In the genomic region with DNA sequence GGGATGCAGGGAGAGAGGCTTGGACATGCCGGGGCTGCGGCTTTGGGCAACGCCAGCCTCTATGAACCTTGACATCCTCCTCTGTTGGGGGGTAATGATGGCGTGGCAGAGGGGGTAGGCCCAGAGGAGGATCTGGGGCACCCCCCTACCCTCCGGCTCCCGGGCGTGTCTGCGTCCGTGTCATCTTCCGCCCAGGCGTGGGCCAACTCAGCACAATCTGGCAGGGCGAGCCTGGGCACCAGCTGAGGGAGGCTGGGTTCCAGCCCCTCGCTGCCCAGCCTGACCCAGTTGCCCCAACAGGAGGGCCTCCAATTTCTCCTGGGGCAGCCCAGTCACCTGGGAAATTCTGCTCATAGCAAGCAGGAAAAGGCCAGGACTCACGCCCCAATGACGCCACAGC, we compare ENCODE assay signal across 15 cellular contexts.
DNase-seq lines count a peak whose midpoint lies in the region; ATAC-seq and TF ChIP-seq lines count a peak whose summit lies in the region.
"Had no signal": no experiment of that assay in that cellular context is flagged by ENCODE, and none has a peak within 500 bp of the region (broad histone marks: within the 10 kb centered on the region; RNA-seq: fewer than 3 reads in every experiment).

No MANE protein-coding gene starts in this region.

- no peaks in the 10 kb centered on the region for H3K9me3 Mint-ChIP-seq in MCF 10A (ENCODE audit: unreplicated experiment)
- H3K9me3 Mint-ChIP-seq: activated naive CD4-positive, alpha-beta T cell treated with anti-CD3 and anti-CD28 coated beads, Interleukin-2, amount 50 U/mL, for 24 hours; T-helper 2 cell treated with Interferon-gamma antibody and Interleukin-4, amounts not matched to agents 5 μg/mL and 100 μg/mL, for 36 hours had no signal

- H3K4me3 Mint-ChIP-seq in MCF 10A (ENCODE audit: unreplicated experiment): peak overlapping the region; percentile 41
- H3K4me3 Mint-ChIP-seq: activated CD8-positive, alpha-beta T cell treated with anti-CD3 and anti-CD28 coated beads, Interleukin-2, amount 10 ng/mL, durations not matched to agents 7 days and 5 days; activated naive CD4-positive, alpha-beta T cell treated with anti-CD3 and anti-CD28 coated beads, Interleukin-2, amount 50 U/mL, for 24 hours; T-helper 2 cell treated with Interferon-gamma antibody and Interleukin-4, amounts not matched to agents 5 μg/mL and 100 μg/mL, for 36 hours had no signal

- H2BK12ac ChIP-seq in mesenchymal stem cell (ENCODE audit: low read length in 2 of 2): peak overlapping the region; percentile 65 to 87

- H2BK120ac ChIP-seq in mesenchymal stem cell (ENCODE audit: low read depth, low read length): peak overlapping the region; percentile 7

- DNase-seq in HPDE6-E6E7 (ENCODE audit: extremely low spot score) (peak; percentile 73), MCF 10A (ENCODE audit: unreplicated experiment) (peak; percentile 38), mesenchymal stem cell (no peak), smooth muscle cell (lab: John Stamatoyannopoulos, UW; ENCODE audit: unreplicated experiment) (no peak), thyroid gland (no peak)
- DNase-seq: DMS79 treated with DMSO at 0.1 percent for 48 hours had no signal

- H3K4me1 Mint-ChIP-seq in MCF 10A (ENCODE audit: insufficient read depth, unreplicated experiment): peaks cover 59% of the 10 kb centered on the region

- H2AK5ac ChIP-seq in mesenchymal stem cell (ENCODE audit: low read length, severe bottlenecking): peak overlapping the region; percentile 34

- POLR2A ChIA-PET in MCF 10A (lab: Yijun Ruan, JAX): interaction anchor here (0.8 to 30.8 kb wide), 21 partner anchors 9 to 177 kb away, joined by 3 to 1058 read pairs (median 5); partner anchors contain the start of gene CSNK1A1

- 86% methylated on average over 15 of the region's 15 CpGs for WGBS in mesenchymal stem cell
- WGBS in smooth muscle cell (ENCODE audit: low lambda C conversion rate): 88% methylated on average over 15 of the region's 15 CpGs
- 74 to 86% methylated on average over 5 to 15 of the region's 15 CpGs for WGBS in thyroid gland, 2 donors

- no peaks in the 10 kb centered on the region for H3K36me3 Mint-ChIP-seq in MCF 10A (ENCODE audit: insufficient read depth, unreplicated experiment)
- H3K36me3 Mint-ChIP-seq: activated naive CD4-positive, alpha-beta T cell treated with anti-CD3 and anti-CD28 coated beads, Interleukin-2, amount 50 U/mL, for 24 hours had no signal

- intact Hi-C loops in MCF 10A (cut with micrococcal nuclease): loop anchor here (1.0 kb wide), 3 partner anchors 47 to 176 kb away; no protein-coding TSS in a partner anchor
- intact Hi-C loops in thyroid gland (cut with DNase I): loop anchor here (5.0 kb wide), 1 partner anchor 120 kb away; no protein-coding TSS in a partner anchor

- H4K8ac ChIP-seq in mesenchymal stem cell (ENCODE audit: low read length): peak overlapping the region; percentile 76

- H3K79me2 ChIP-seq in smooth muscle cell (ENCODE audit: low read depth): no peaks in the 10 kb centered on the region

- no peak overlapping the region for H3K4me2 ChIP-seq in mesenchymal stem cell (ENCODE audit: low read length, poor library complexity, severe bottlenecking)
- H3K4me2 ChIP-seq in smooth muscle cell: no peak overlapping the region

- H3K4me3 ChIP-seq in mesenchymal stem cell (ENCODE audit: insufficient read depth in 1 of 2, low read depth in 1 of 2, low read length in 2 of 2) (no peak overlapping the region), stomach smooth muscle (ENCODE audit: low read length in 2 of 2) (no peak overlapping the region), smooth muscle cell (no peak overlapping the region), thyroid gland (replicated peaks in 1 of 3) (no peak overlapping the region)
- H3K4me3 ChIP-seq: ascending aorta, Peyer's patch had no signal

- H3K14ac ChIP-seq in mesenchymal stem cell (ENCODE audit: low read length in 2 of 2): no peak overlapping the region

- TF ChIP-seq CTCF in MCF 10A (IDR thresholded peaks at IDR 0.05; ENCODE audit: unreplicated experiment): no peak
- TF ChIP-seq CTCF in smooth muscle cell (IDR thresholded peaks at IDR 0.05; ENCODE audit: borderline replicate concordance, insufficient read depth, poor library complexity, severe bottlenecking): no peak
- TF ChIP-seq CTCF in thyroid gland (IDR thresholded peaks at IDR 0.05): no peak

- H4K91ac ChIP-seq in mesenchymal stem cell (ENCODE audit: low read length): peak overlapping the region; percentile 58

- H4K20me1 ChIP-seq in smooth muscle cell (ENCODE audit: low read depth): no peaks in the 10 kb centered on the region

- peak overlapping the region; percentile 2 to 52 for H3K4ac ChIP-seq in mesenchymal stem cell (ENCODE audit: low read depth in 1 of 2, low read length in 2 of 2)

- peaks cover 11% of the 10 kb centered on the region for H3K4me1 ChIP-seq in mesenchymal stem cell (ENCODE audit: control insufficient read depth, insufficient read depth, low read depth, low read length)
- H3K4me1 ChIP-seq in stomach smooth muscle (ENCODE audit: control insufficient read depth, insufficient read depth, low read length): peaks cover 42% of the 10 kb centered on the region
- peaks cover 9% of the 10 kb centered on the region for H3K4me1 ChIP-seq in smooth muscle cell (ENCODE audit: low read depth)
- peaks cover 0 to 16% of the 10 kb centered on the region in 2 donors for H3K4me1 ChIP-seq in thyroid gland

- ATAC-seq in GM19463 (IDR thresholded peaks at IDR 0.05; ENCODE audit: unreplicated experiment) (no peak), GM18505 (IDR thresholded peaks at IDR 0.05; ENCODE audit: unreplicated experiment) (no peak)

- H3K9ac ChIP-seq in mesenchymal stem cell (ENCODE audit: low read length) (peak overlapping the region; percentile 59), stomach smooth muscle (ENCODE audit: low read length in 2 of 2) (no peak overlapping the region), smooth muscle cell (ENCODE audit: low read depth) (no peak overlapping the region)

- BruUV-seq in MCF 10A (replicated peaks; lab: Mats Ljungman, UMichigan): no TSS peak

- peak overlapping the region; percentile 84 for H3K27ac Mint-ChIP-seq in MCF 10A (ENCODE audit: low read depth, unreplicated experiment)
- H3K27ac Mint-ChIP-seq: activated CD8-positive, alpha-beta T cell treated with anti-CD3 and anti-CD28 coated beads, Interleukin-2, amount 10 ng/mL, durations not matched to agents 7 days and 5 days; T-helper 2 cell treated with Interferon-gamma antibody and Interleukin-4, amounts not matched to agents 5 μg/mL and 100 μg/mL, for 36 hours had no signal

- H3F3A ChIP-seq in smooth muscle cell (ENCODE audit: low read depth): peaks cover 19% of the 10 kb centered on the region

- H3K27ac ChIP-seq in mesenchymal stem cell (ENCODE audit: low read length, poor library complexity, severe bottlenecking): no peak overlapping the region
- peak overlapping the region; percentile 95 for H3K27ac ChIP-seq in stomach smooth muscle (ENCODE audit: low read length)
- no peak overlapping the region for H3K27ac ChIP-seq in smooth muscle cell (ENCODE audit: low read depth)
- H3K27ac ChIP-seq in thyroid gland: no peak overlapping the region
- H3K27ac ChIP-seq: neutrophil had no signal

- H3K18ac ChIP-seq in mesenchymal stem cell (ENCODE audit: low read depth in 1 of 2, low read length in 2 of 2): peak overlapping the region; percentile 9 to 33

- H2BK5ac ChIP-seq in mesenchymal stem cell (ENCODE audit: low read depth, low read length, poor library complexity, severe bottlenecking): no peak overlapping the region

- no peaks in the 10 kb centered on the region for H3K27me3 ChIP-seq in mesenchymal stem cell (ENCODE audit: control insufficient read depth in 1 of 2, insufficient read depth in 1 of 2, low read length in 2 of 2)
- H3K27me3 ChIP-seq in stomach smooth muscle (ENCODE audit: control insufficient read depth in 1 of 2, insufficient read depth in 2 of 2, low read length in 2 of 2): no peaks in the 10 kb centered on the region
- no peaks in the 10 kb centered on the region for H3K27me3 ChIP-seq in smooth muscle cell (ENCODE audit: low read depth)
- H3K27me3 ChIP-seq in thyroid gland: no peaks in the 10 kb centered on the region
- H3K27me3 ChIP-seq: ascending aorta, neutrophil, Peyer's patch had no signal

- H2AFZ ChIP-seq in mesenchymal stem cell (ENCODE audit: low read depth, low read length) (no peak overlapping the region), smooth muscle cell (ENCODE audit: low read depth) (no peak overlapping the region)

- no peaks in the 10 kb centered on the region for H3K36me3 ChIP-seq in mesenchymal stem cell (ENCODE audit: control insufficient read depth in 1 of 2, insufficient read depth in 2 of 2, low read depth in 1 of 2, low read length in 2 of 2)
- H3K36me3 ChIP-seq in stomach smooth muscle (ENCODE audit: control insufficient read depth in 2 of 2, insufficient read depth in 2 of 2, low read length in 2 of 2): no peaks in the 10 kb centered on the region
- no peaks in the 10 kb centered on the region for H3K36me3 ChIP-seq in smooth muscle cell (ENCODE audit: low read depth)
- no peaks in the 10 kb centered on the region for H3K36me3 ChIP-seq in thyroid gland
- H3K36me3 ChIP-seq: ascending aorta, neutrophil, Peyer's patch had no signal

- peak overlapping the region; percentile 44 for H2BK15ac ChIP-seq in mesenchymal stem cell (ENCODE audit: low read depth, poor library complexity, severe bottlenecking)

- no peaks in the 10 kb centered on the region for H3K79me1 ChIP-seq in mesenchymal stem cell (replicated peaks; ENCODE audit: low read length, poor library complexity, severe bottlenecking)

- H3K23ac ChIP-seq in mesenchymal stem cell (ENCODE audit: low read length in 2 of 2): no peak overlapping the region

- no peaks in the 10 kb centered on the region for H3K9me3 ChIP-seq in mesenchymal stem cell (ENCODE audit: control insufficient read depth, low read length)
- no peaks in the 10 kb centered on the region for H3K9me3 ChIP-seq in stomach smooth muscle (ENCODE audit: control insufficient read depth in 2 of 2, low read length in 2 of 2)
- no peaks in the 10 kb centered on the region for H3K9me3 ChIP-seq in smooth muscle cell (replicated peaks; ENCODE audit: low read depth)
- H3K9me3 ChIP-seq in thyroid gland: no peaks in the 10 kb centered on the region
- H3K9me3 ChIP-seq: ascending aorta, neutrophil, Peyer's patch had no signal

- CTCF ChIA-PET in MCF 10A (lab: Yijun Ruan, JAX): interaction anchor here (0.6 to 21.8 kb wide), 34 partner anchors 9 to 394 kb away, joined by 3 to 662 read pairs (median 8); partner anchors contain the start of genes ARHGEF37, CSNK1A1 and IL17B

- no peaks in the 10 kb centered on the region for H3K27me3 Mint-ChIP-seq in MCF 10A (ENCODE audit: insufficient read depth, unreplicated experiment)
- H3K27me3 Mint-ChIP-seq: activated naive CD4-positive, alpha-beta T cell treated with anti-CD3 and anti-CD28 coated beads, Interleukin-2, amount 50 U/mL, for 24 hours had no signal

- TF ChIP-seq POLR2A in thyroid gland (IDR thresholded peaks at IDR 0.05): no peak
- TF ChIP-seq POLR2A in GM18505 (IDR thresholded peaks at IDR 0.05; ENCODE audit: borderline replicate concordance, extremely low read depth, insufficient read depth, insufficient read length): no peak

Comparison
In these comparisons a context has a peak if more than half of its experiments do, and no peak if none do; other contexts are left out.
1. DNase-seq: peak in HPDE6-E6E7 (single experiment) and MCF 10A (single experiment); none in mesenchymal stem cell (single experiment), smooth muscle cell (single experiment) and thyroid gland (0 of 2).